ENCODE assay signal across 21 cellular contexts in genomic region chr3:182413061-182413460, GRCh38.
"Had no signal": no experiment of that assay in that cellular context is flagged by ENCODE, and none has a peak within 500 bp of the region (broad histone marks: within the 10 kb centered on the region; RNA-seq: fewer than 3 reads in every experiment).

No MANE protein-coding gene starts in this region.

- H3K27ac ChIP-seq: esophagus squamous epithelium, gastrocnemius medialis, left lung, neutrophil, parathyroid adenoma, right lobe of liver, stomach, testis, tibial artery had no signal

- H2AFZ ChIP-seq: parathyroid adenoma had no signal

- DNase-seq: cortex of kidney; effector memory CD8-positive, alpha-beta T cell; erythroblast; esophagus squamous epithelium; gastrocnemius medialis; head of caudate nucleus; kidney; left cardiac atrium; left lung; mesenchymal stem cell; mucosa of descending colon; naive B cell; right lobe of liver; stimulated activated CD4-positive, alpha-beta T cell treated with anti-CD3 and anti-CD28 coated beads, Interleukin-2, amount 100 ng/mL, for 24 hours; stimulated activated CD4-positive, alpha-beta T cell treated with anti-CD3 and anti-CD28 coated beads, Interleukin-4, amount 100 ng/mL, for 24 hours; stimulated activated naive CD4-positive, alpha-beta T cell treated with Interleukin-2 at 50 U/mL for 16 hours; stomach; testis; tibial artery had no signal

- H3K9me3 ChIP-seq: esophagus squamous epithelium, gastrocnemius medialis, left lung, mucosa of descending colon, neutrophil, right lobe of liver, stomach, testis, tibial artery had no signal

- H3K4me3 ChIP-seq: esophagus squamous epithelium, gastrocnemius medialis, left lung, mucosa of descending colon, right lobe of liver, stomach, testis, tibial artery had no signal

- H3K4me1 ChIP-seq: gastrocnemius medialis, left lung, parathyroid adenoma, right lobe of liver, stomach, testis, tibial artery had no signal

- H3K36me3 ChIP-seq: esophagus squamous epithelium, gastrocnemius medialis, left lung, neutrophil, right lobe of liver, stomach, tibial artery had no signal

- H3K79me2 ChIP-seq: parathyroid adenoma had no signal

- H3K9ac ChIP-seq: parathyroid adenoma had no signal

- H3K27me3 ChIP-seq: esophagus squamous epithelium, gastrocnemius medialis, left lung, neutrophil, right lobe of liver, stomach, testis, tibial artery had no signal
